ENCODE assay signal across 9 cellular contexts in the genomic region with DNA sequence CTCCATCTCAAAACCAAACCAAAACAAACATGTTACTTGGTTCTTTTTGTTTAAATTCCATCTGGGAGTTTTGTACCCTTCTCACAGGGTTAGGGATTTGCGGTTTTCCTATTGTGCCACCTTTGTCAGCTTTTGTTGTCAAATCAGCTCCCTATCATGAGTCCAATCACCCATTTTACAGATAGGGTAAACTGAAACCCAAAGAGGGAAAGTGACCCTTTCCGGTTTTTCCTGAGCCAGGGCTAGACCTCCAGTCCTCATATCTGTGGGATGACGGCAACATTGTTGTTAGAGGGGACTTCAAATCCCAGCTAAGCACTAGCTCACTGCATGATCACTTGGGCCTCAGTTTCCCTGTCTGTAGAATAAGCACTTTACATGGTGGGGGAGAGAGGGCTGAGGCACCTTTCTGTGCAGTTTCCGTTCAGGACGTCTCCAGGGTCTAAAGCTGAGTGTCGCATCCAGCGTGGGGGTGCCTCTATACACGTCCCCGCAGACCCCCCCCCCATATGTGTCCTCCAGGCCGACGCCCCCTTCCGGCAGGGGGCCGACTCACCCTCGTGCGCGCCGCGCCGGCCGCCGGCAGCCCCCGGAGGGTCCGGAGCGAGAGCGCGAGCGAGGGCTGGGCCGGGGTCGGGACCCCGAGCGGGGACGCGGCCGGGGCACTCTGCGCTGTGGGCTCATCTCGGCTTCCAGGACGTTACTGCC. TPM values are rescaled to one million over a fixed set of nuclear protein-coding genes. Genes with fewer than 3 reads are reported as not detected.
DNase-seq lines count a peak whose midpoint lies in the region; ATAC-seq and TF ChIP-seq lines count a peak whose summit lies in the region.
"Had no signal": no experiment of that assay in that cellular context is flagged by ENCODE, and none has a peak within 500 bp of the region (broad histone marks: within the 10 kb centered on the region; RNA-seq: fewer than 3 reads in every experiment).

No MANE protein-coding gene starts in this region.

- no peak overlapping the region for H3K27ac ChIP-seq in esophagus (ENCODE audit: low read depth in 2 of 2, low read length in 1 of 2)
- H3K27ac ChIP-seq: epithelial cell of prostate had no signal

- H3K4me1 Mint-ChIP-seq in progenitor cell of endocrine pancreas (ENCODE audit: low read depth), result peaks cover 7% of the 10 kb centered on the region

- WGBS in esophagus, 2 donors, result 9 to 17% methylated on average over 20 to 37 of the region's 37 CpGs

- ATAC-seq in SK-N-SH treated with all-trans-retinoic acid at 6 μM for 48 hours (peak; percentile 3; the same call in 1 of the 3 replicates), HG02938 (IDR thresholded peaks at IDR 0.05; ENCODE audit: unreplicated experiment) (no peak)

- peaks cover 0 to 3% of the 10 kb centered on the region in 2 donors for H3K27me3 ChIP-seq in esophagus (ENCODE audit: control insufficient read depth in 1 of 2, insufficient read depth in 2 of 2, low read length in 2 of 2)

- TF ChIP-seq CTCF in GM10266 (IDR thresholded peaks at IDR 0.05; ENCODE audit: control insufficient read depth, insufficient read depth, low read depth, missing control alignments) (peak; percentile 27), progenitor cell of endocrine pancreas (IDR thresholded peaks at IDR 0.05; ENCODE audit: unreplicated experiment) (peak; percentile 36)

- no peak overlapping the region for H3K27ac Mint-ChIP-seq in progenitor cell of endocrine pancreas

- H3K4me1 ChIP-seq in esophagus (ENCODE audit: control insufficient read depth in 2 of 2, insufficient read depth in 2 of 2, low read length in 1 of 2), result peaks cover 3 to 8% of the 10 kb centered on the region in 2 donors

- H3K9me3 ChIP-seq in esophagus (ENCODE audit: control insufficient read depth in 2 of 2, insufficient read depth in 1 of 2, low read depth in 1 of 2, low read length in 1 of 2), result no peaks in the 10 kb centered on the region

- peaks cover 11% of the 10 kb centered on the region for H3K27me3 Mint-ChIP-seq in progenitor cell of endocrine pancreas

- H3K4me3 ChIP-seq in esophagus (ENCODE audit: low read depth in 1 of 2, low read length in 2 of 2), result peak overlapping the region; percentile 37 to 40

- peaks cover 4% of the 10 kb centered on the region for H3K9me3 Mint-ChIP-seq in progenitor cell of endocrine pancreas (ENCODE audit: low read depth)

- no peaks in the 10 kb centered on the region for H3K36me3 ChIP-seq in esophagus (ENCODE audit: control insufficient read depth in 2 of 2, insufficient read depth in 2 of 2, low read length in 1 of 2)

- no peak for DNase-seq in GM10266 (ENCODE audit: extremely low spot score)
- no peak for DNase-seq in progenitor cell of endocrine pancreas (ENCODE audit: low spot score, unreplicated experiment)
- no peak for DNase-seq in superior temporal gyrus (ENCODE audit: extremely low spot score)
- DNase-seq in NCI-H187 (lab: John Stamatoyannopoulos, UW), result no peak
- DNase-seq in GF-D8 (lab: John Stamatoyannopoulos, UW), result no peak

- H3K36me3 Mint-ChIP-seq in progenitor cell of endocrine pancreas (ENCODE audit: insufficient read depth), result peaks cover 3% of the 10 kb centered on the region

- no peak overlapping the region for H3K4me3 Mint-ChIP-seq in progenitor cell of endocrine pancreas (ENCODE audit: low read depth)

TF ChIP-seq in SK-N-SH treated with all-trans-retinoic acid at 6 μM for 48 hours, 23 proteins besides CTCF, POLR2A, EP300 and RAD21:
- TF ChIP-seq, protein P1, sequence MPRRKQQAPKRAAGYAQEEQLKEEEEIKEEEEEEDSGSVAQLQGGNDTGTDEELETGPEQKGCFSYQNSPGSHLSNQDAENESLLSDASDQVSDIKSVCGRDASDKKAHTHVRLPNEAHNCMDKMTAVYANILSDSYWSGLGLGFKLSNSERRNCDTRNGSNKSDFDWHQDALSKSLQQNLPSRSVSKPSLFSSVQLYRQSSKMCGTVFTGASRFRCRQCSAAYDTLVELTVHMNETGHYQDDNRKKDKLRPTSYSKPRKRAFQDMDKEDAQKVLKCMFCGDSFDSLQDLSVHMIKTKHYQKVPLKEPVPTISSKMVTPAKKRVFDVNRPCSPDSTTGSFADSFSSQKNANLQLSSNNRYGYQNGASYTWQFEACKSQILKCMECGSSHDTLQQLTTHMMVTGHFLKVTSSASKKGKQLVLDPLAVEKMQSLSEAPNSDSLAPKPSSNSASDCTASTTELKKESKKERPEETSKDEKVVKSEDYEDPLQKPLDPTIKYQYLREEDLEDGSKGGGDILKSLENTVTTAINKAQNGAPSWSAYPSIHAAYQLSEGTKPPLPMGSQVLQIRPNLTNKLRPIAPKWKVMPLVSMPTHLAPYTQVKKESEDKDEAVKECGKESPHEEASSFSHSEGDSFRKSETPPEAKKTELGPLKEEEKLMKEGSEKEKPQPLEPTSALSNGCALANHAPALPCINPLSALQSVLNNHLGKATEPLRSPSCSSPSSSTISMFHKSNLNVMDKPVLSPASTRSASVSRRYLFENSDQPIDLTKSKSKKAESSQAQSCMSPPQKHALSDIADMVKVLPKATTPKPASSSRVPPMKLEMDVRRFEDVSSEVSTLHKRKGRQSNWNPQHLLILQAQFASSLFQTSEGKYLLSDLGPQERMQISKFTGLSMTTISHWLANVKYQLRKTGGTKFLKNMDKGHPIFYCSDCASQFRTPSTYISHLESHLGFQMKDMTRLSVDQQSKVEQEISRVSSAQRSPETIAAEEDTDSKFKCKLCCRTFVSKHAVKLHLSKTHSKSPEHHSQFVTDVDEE (CRISPR knock-in tag; IDR thresholded peaks at IDR 0.05), result no peak
- TF ChIP-seq RARB (CRISPR knock-in tag; IDR thresholded peaks at IDR 0.05) (no peak), ISL1 (CRISPR knock-in tag; IDR thresholded peaks at IDR 0.05) (no peak)

RNA-seq across cellular contexts. Expression of a gene that starts 3.9 kb away (rescaled TPM):
- polyA plus RNA-seq in esophagus, result not detected
- not detected in 2 replicates for total RNA-seq in progenitor cell of endocrine pancreas

RNA-seq across cellular contexts. Expression of a gene that starts 13.0 kb away (rescaled TPM):
- 10 to 100 TPM; 29.5 to 30.7 TPM for polyA plus RNA-seq in esophagus
- 0.12 and 0.42 TPM in 2 replicates for total RNA-seq in progenitor cell of endocrine pancreas

RNA-seq across cellular contexts. Expression of a gene that starts 15.3 kb away (rescaled TPM):
- 10 to 100 TPM in 1 of 2 donors, 1 to 10 TPM in 1; 8.5 to 17.6 TPM for polyA plus RNA-seq in esophagus
- 0.60 and 0.67 TPM in 2 replicates for total RNA-seq in progenitor cell of endocrine pancreas

RNA-seq across cellular contexts. Expression of a gene that starts 29.7 kb away (rescaled TPM):
- 10 to 100 TPM; 64.2 to 66.8 TPM for polyA plus RNA-seq in esophagus
- 50.7 and 56.6 TPM in 2 replicates for total RNA-seq in progenitor cell of endocrine pancreas

RNA-seq across cellular contexts. Expression of a gene that starts 52.8 kb away (rescaled TPM):
- 10 to 100 TPM; 13.5 to 20.2 TPM for polyA plus RNA-seq in esophagus
- total RNA-seq in progenitor cell of endocrine pancreas, result 44.5 and 46.9 TPM in 2 replicates
